ENCODE assay signal across 21 cellular contexts in genomic region chr1:66326867-66327266, GRCh38.
"Had no signal": no experiment of that assay in that cellular context is flagged by ENCODE, and none has a peak within 500 bp of the region (broad histone marks: within the 10 kb centered on the region; RNA-seq: fewer than 3 reads in every experiment).

No MANE protein-coding gene starts in this region.

- H3K4me2 ChIP-seq: neural progenitor cell had no signal

- H3K9me3 ChIP-seq: breast epithelium, gastroesophageal sphincter, heart left ventricle, pancreas, upper lobe of right lung had no signal

- H3K4me3 Mint-ChIP-seq: activated B cell treated with CpG ODN at 0.5 μM for 24 hours; activated CD4-positive, alpha-beta memory T cell treated with anti-CD3 and anti-CD28 coated beads, Interleukin-2, amount 10 ng/mL, durations not matched to agents 7 days and 5 days; activated naive CD4-positive, alpha-beta T cell treated with anti-CD3 and anti-CD28 coated beads for 36 hours; activated T-cell treated with anti-CD3 and anti-CD28 coated beads, Interleukin-2, amount 50 U/mL, for 24 hours; immature natural killer cell; neural progenitor cell; T-helper 2 cell treated with Interferon-gamma antibody and Interleukin-4, amounts not matched to agents 5 μg/mL and 100 μg/mL, for 36 hours had no signal

- DNase-seq: activated B cell treated with CpG ODN at 0.5 μM for 24 hours; activated CD4-positive, alpha-beta memory T cell treated with anti-CD3 and anti-CD28 coated beads, Interleukin-2, amount 10 ng/mL, durations not matched to agents 7 days and 5 days; activated CD4-positive, alpha-beta T cell treated with anti-CD3 and anti-CD28 coated beads for 48 hours; activated naive CD4-positive, alpha-beta T cell treated with anti-CD3 and anti-CD28 coated beads for 36 hours; activated T-cell treated with anti-CD3 and anti-CD28 coated beads, Interleukin-2, amount 50 U/mL, for 24 hours; anterior cingulate cortex; cortex of kidney; effector CD4-positive, alpha-beta T cell; heart left ventricle; immature natural killer cell; kidney glomerular epithelial cell; left ventricle myocardium superior; pancreas; stimulated activated naive CD4-positive, alpha-beta T cell; upper lobe of right lung had no signal

- H3K27ac ChIP-seq: breast epithelium, gastroesophageal sphincter, neural progenitor cell, pancreas, upper lobe of right lung had no signal

- H3K27ac Mint-ChIP-seq: activated CD4-positive, alpha-beta memory T cell treated with anti-CD3 and anti-CD28 coated beads, Interleukin-2, amount 10 ng/mL, durations not matched to agents 7 days and 5 days; activated naive CD4-positive, alpha-beta T cell treated with anti-CD3 and anti-CD28 coated beads for 36 hours; activated T-cell treated with anti-CD3 and anti-CD28 coated beads, Interleukin-2, amount 50 U/mL, for 24 hours; activated T-helper 2 cell treated with anti-CD3 and anti-CD28 coated beads, Interferon-gamma antibody, Interleukin-2, Interleukin-4, amounts not matched to agents 10 μg/mL and 5 μg/mL and 100 μg/mL, durations not matched to agents 14 hours and 24 hours and 36 hours; neural progenitor cell; T-helper 2 cell treated with Interferon-gamma antibody and Interleukin-4, amounts not matched to agents 5 μg/mL and 100 μg/mL, for 36 hours had no signal

- H3K4me1 ChIP-seq: breast epithelium had no signal

- FAIRE-seq: pancreas had no signal

- H2AFZ ChIP-seq: neural progenitor cell had no signal

- H3K36me3 ChIP-seq: breast epithelium, gastroesophageal sphincter, heart left ventricle, neural progenitor cell, pancreas, upper lobe of right lung had no signal

- H3K27me3 Mint-ChIP-seq: activated B cell treated with CpG ODN at 0.5 μM for 24 hours; activated T-cell treated with anti-CD3 and anti-CD28 coated beads, Interleukin-2, amount 50 U/mL, for 24 hours had no signal

- H3K9ac ChIP-seq: neural progenitor cell had no signal

- H3K4me3 ChIP-seq: breast epithelium, gastroesophageal sphincter, heart left ventricle, neural progenitor cell, pancreas, upper lobe of right lung had no signal

- H3K27me3 ChIP-seq: breast epithelium, gastroesophageal sphincter, heart left ventricle, neural progenitor cell, pancreas, upper lobe of right lung had no signal

- H3K9me3 Mint-ChIP-seq: activated T-helper 2 cell treated with anti-CD3 and anti-CD28 coated beads, Interferon-gamma antibody, Interleukin-2, Interleukin-4, amounts not matched to agents 10 μg/mL and 5 μg/mL and 100 μg/mL, durations not matched to agents 14 hours and 24 hours and 36 hours; immature natural killer cell; neural progenitor cell; T-helper 2 cell treated with Interferon-gamma antibody and Interleukin-4, amounts not matched to agents 5 μg/mL and 100 μg/mL, for 36 hours had no signal

- ATAC-seq: gastroesophageal sphincter, heart left ventricle, left ventricle myocardium superior, pancreas, sciatic nerve, upper lobe of right lung had no signal
